Comparison of ENCODE assay signal across 9 cellular contexts in genomic region chr6:149211046-149211571, GRCh38.
DNase-seq lines count a peak whose midpoint lies in the region; ATAC-seq lines count a peak whose summit lies in the region.
"Had no signal": no experiment of that assay in that cellular context is flagged by ENCODE, and none has a peak within 500 bp of the region (broad histone marks: within the 10 kb centered on the region; RNA-seq: fewer than 3 reads in every experiment).

No MANE protein-coding gene starts in this region.

- H3K4me3 ChIP-seq in mesodermal cell (ENCODE audit: extremely low read depth, insufficient read depth, low read length, poor library complexity, severe bottlenecking), result no peak overlapping the region
- H3K4me3 ChIP-seq: thoracic aorta had no signal

- intact Hi-C loops in left ventricle myocardium superior (cut with micrococcal nuclease), result no loop called here

- ATAC-seq in HG03039 (IDR thresholded peaks at IDR 0.05; ENCODE audit: unreplicated experiment), result peak; percentile 48
- ATAC-seq in left ventricle myocardium superior, result no peak

- H3K9me3 ChIP-seq in mesodermal cell (ENCODE audit: control insufficient read depth, low read length), result no peaks in the 10 kb centered on the region
- H3K9me3 ChIP-seq: thoracic aorta had no signal

- H3K4me3 Mint-ChIP-seq in T-helper 2 cell treated with Interferon-gamma antibody and Interleukin-4, amounts not matched to agents 5 μg/mL and 100 μg/mL, for 36 hours, result peak overlapping the region; percentile 70

- peaks cover 22% of the 10 kb centered on the region for H3K4me1 Mint-ChIP-seq in T-helper 2 cell treated with Interferon-gamma antibody and Interleukin-4, amounts not matched to agents 5 μg/mL and 100 μg/mL, for 36 hours (ENCODE audit: low read depth)

- H3K27ac ChIP-seq in mesodermal cell (ENCODE audit: low read depth, low read length, severe bottlenecking), result peak overlapping the region; percentile 77
- H3K27ac ChIP-seq: thoracic aorta had no signal

- H3K27me3 Mint-ChIP-seq in T-helper 2 cell treated with Interferon-gamma antibody and Interleukin-4, amounts not matched to agents 5 μg/mL and 100 μg/mL, for 36 hours (ENCODE audit: low read depth), result no peaks in the 10 kb centered on the region

- peak; percentile 70 for DNase-seq in activated CD8-positive, alpha-beta memory T cell treated with anti-CD3 and anti-CD28 coated beads for 24 hours
- DNase-seq in activated CD8-positive, alpha-beta memory T cell treated with anti-CD3 and anti-CD28 coated beads, Interleukin-2, amount 50 U/mL, for 48 hours, result no peak
- DNase-seq in T-helper 2 cell treated with Interferon-gamma antibody and Interleukin-4, amounts not matched to agents 5 μg/mL and 100 μg/mL, for 36 hours (ENCODE audit: low spot score), result peak; percentile 64
- DNase-seq in cerebellar cortex (ENCODE audit: low spot score), result no peak
- DNase-seq in left ventricle myocardium superior, result no peak
- no peak for DNase-seq in NCI-H1694 treated with DMSO at 0.1 percent for 48 hours (lab: John Stamatoyannopoulos, UW)

- peak overlapping the region; percentile 88 for H3K27ac Mint-ChIP-seq in T-helper 2 cell treated with Interferon-gamma antibody and Interleukin-4, amounts not matched to agents 5 μg/mL and 100 μg/mL, for 36 hours

- WGBS in mesodermal cell (ENCODE audit: insufficient coverage in 2 of 2), 2 experiments, result 88 to 100% methylated on average over 4 to 6 of the region's 6 CpGs

- no peaks in the 10 kb centered on the region for H3K9me3 Mint-ChIP-seq in T-helper 2 cell treated with Interferon-gamma antibody and Interleukin-4, amounts not matched to agents 5 μg/mL and 100 μg/mL, for 36 hours

- peaks cover 16% of the 10 kb centered on the region for H3K4me1 ChIP-seq in mesodermal cell (ENCODE audit: control insufficient read depth, insufficient read depth, low read length, poor library complexity, severe bottlenecking)

- no peaks in the 10 kb centered on the region for H3K36me3 ChIP-seq in mesodermal cell (ENCODE audit: control insufficient read depth, insufficient read depth, low read length)
- H3K36me3 ChIP-seq: thoracic aorta had no signal

- peaks cover 11% of the 10 kb centered on the region for H3K36me3 Mint-ChIP-seq in T-helper 2 cell treated with Interferon-gamma antibody and Interleukin-4, amounts not matched to agents 5 μg/mL and 100 μg/mL, for 36 hours (ENCODE audit: low read depth)

Comparison
In these comparisons a context has a peak if more than half of its experiments do, and no peak if none do; other contexts are left out.
1. DNase-seq: peak in activated CD8-positive, alpha-beta memory T cell treated with anti-CD3 and anti-CD28 coated beads for 24 hours (single experiment) and T-helper 2 cell treated with Interferon-gamma antibody and Interleukin-4, amounts not matched to agents 5 μg/mL and 100 μg/mL, for 36 hours (single experiment); none in activated CD8-positive, alpha-beta memory T cell treated with anti-CD3 and anti-CD28 coated beads, Interleukin-2, amount 50 U/mL, for 48 hours (single experiment), cerebellar cortex (single experiment), left ventricle myocardium superior (single experiment) and NCI-H1694 treated with DMSO at 0.1 percent for 48 hours (single experiment).